ENCODE assay signal across 8 cellular contexts in genomic region chr11:84437129-84438123, GRCh38.
DNase-seq lines count a peak whose midpoint lies in the region; TF ChIP-seq lines count a peak whose summit lies in the region.

No MANE protein-coding gene starts in this region.

- H3K9me2 ChIP-seq in GM23248 (ENCODE audit: insufficient read depth), result no peaks in the 10 kb centered on the region

- H3K23ac ChIP-seq in neuronal stem cell (ENCODE audit: low read depth, low read length, poor library complexity), result no peak overlapping the region

- in situ Hi-C loops in GM13976 (cut with MboI; ENCODE audit: low sequenced_read_pairs, unreplicated experiment), result no loop called here
- in situ Hi-C loops in GM23248 (cut with MboI), result no loop called here

- peak overlapping the region; percentile 28 for H2BK15ac ChIP-seq in neuronal stem cell (ENCODE audit: low read length)

- peaks cover 1% of the 10 kb centered on the region for H3K79me1 ChIP-seq in neuronal stem cell (ENCODE audit: low read depth, low read length)

- H3K36me3 ChIP-seq in GM23248 (ENCODE audit: low read depth), result no peaks in the 10 kb centered on the region
- H3K36me3 ChIP-seq in neuronal stem cell (replicated peaks in 1 of 2; ENCODE audit: control insufficient read depth in 2 of 2, insufficient read depth in 2 of 2, low read length in 2 of 2), result no peaks in the 10 kb centered on the region

- H4K8ac ChIP-seq in neuronal stem cell (ENCODE audit: low read depth, low read length), result no peak overlapping the region

- H3K27ac ChIP-seq in GM23248 (no peak overlapping the region), coronary artery (no peak overlapping the region), neuronal stem cell (replicated peaks; ENCODE audit: low read length) (no peak overlapping the region)

- no peaks in the 10 kb centered on the region for H3K9me3 ChIP-seq in GM23248 (ENCODE audit: low read depth)
- no peaks in the 10 kb centered on the region for H3K9me3 ChIP-seq in neuronal stem cell (replicated peaks in 1 of 2; ENCODE audit: control insufficient read depth in 2 of 2, insufficient read depth in 1 of 2, low read depth in 1 of 2, low read length in 2 of 2)

- no peak overlapping the region for H2AK5ac ChIP-seq in neuronal stem cell (ENCODE audit: low read depth, low read length)

- H4K91ac ChIP-seq in neuronal stem cell (ENCODE audit: low read depth, low read length, poor library complexity), result no peak overlapping the region

- H2AFZ ChIP-seq in GM23248 (peak overlapping the region; percentile 34; the same call in 1 of the 2 replicates), neuronal stem cell (ENCODE audit: low read length) (peak overlapping the region; percentile 21)

- H3K4me3 ChIP-seq in GM23248 (0 out of 2 replicates have a peak overlapping the region, but pooled peaks have one; percentile 9), coronary artery (peak overlapping the region; percentile 23), neuronal stem cell (ENCODE audit: low read length in 2 of 2) (peak overlapping the region; percentile 25 to 65)

- no peaks in the 10 kb centered on the region for H3F3A ChIP-seq in GM23248 (ENCODE audit: insufficient read depth)

- H3K4me1 ChIP-seq in GM23248 (ENCODE audit: insufficient read depth) (no peaks in the 10 kb centered on the region), neuronal stem cell (ENCODE audit: control insufficient read depth in 2 of 2, insufficient read depth in 1 of 2, low read depth in 1 of 2, low read length in 2 of 2) (peaks cover 0 to 7% of the 10 kb centered on the region in 2 donors)

- H3K9ac ChIP-seq in GM23248 (no peak overlapping the region), neuronal stem cell (ENCODE audit: low read depth, low read length, poor library complexity) (peak overlapping the region; percentile 45)

- H3K27me3 ChIP-seq in GM23248 (replicated peaks; ENCODE audit: insufficient read depth) (0 out of 2 replicates have a peak, but pooled peaks cover 21% of the 10 kb centered on the region), neuronal stem cell (ENCODE audit: control insufficient read depth in 3 of 3, insufficient read depth in 3 of 3, low read depth in 1 of 3, low read length in 3 of 3) (peaks cover 0 to 36% (median 0%) of the 10 kb centered on the region in 3 experiments)

- 17 to 18% methylated on average over 21 of the region's 21 CpGs for WGBS in GM23248 (ENCODE audit: low coverage in 1 of 2, low lambda C conversion rate in 2 of 2, missing lambda C conversion rate in 2 of 2), 2 experiments
- WGBS in neuronal stem cell (ENCODE audit: extremely low coverage in 2 of 2, insufficient read length in 2 of 2, insufficient replicate concordance in 1 of 2), 2 donors, result no CpG with 5 or more reads among the region's 21 CpGs

- H3K79me2 ChIP-seq in GM23248 (ENCODE audit: insufficient read depth), result no peaks in the 10 kb centered on the region

- H2BK120ac ChIP-seq in neuronal stem cell (ENCODE audit: low read depth, low read length), result no peak overlapping the region

- H2BK12ac ChIP-seq in neuronal stem cell (ENCODE audit: low read length), result no peak overlapping the region

- no peaks in the 10 kb centered on the region for H4K20me1 ChIP-seq in GM23248 (ENCODE audit: insufficient read depth)

- no peak overlapping the region for H3K4ac ChIP-seq in neuronal stem cell (ENCODE audit: low read length)

- H3K18ac ChIP-seq in neuronal stem cell (ENCODE audit: low read length), result peak overlapping the region; percentile 28

- H2BK5ac ChIP-seq in neuronal stem cell (ENCODE audit: low read length), result no peak overlapping the region

- TF ChIP-seq CTCF in GM13976 (IDR thresholded peaks at IDR 0.05; ENCODE audit: borderline replicate concordance, control extremely low read depth, extremely low read depth, insufficient read depth, missing control alignments) (no peak), coronary artery (IDR thresholded peaks at IDR 0.05) (no peak)

- H3K14ac ChIP-seq in neuronal stem cell (ENCODE audit: low read length), result no peak overlapping the region

- DNase-seq in GM13976 (ENCODE audit: low spot score) (peak; percentile 13), GM23248 (peak; percentile 9), NCI-H1417 treated with DMSO at 0.1 percent for 48 hours (lab: John Stamatoyannopoulos, UW) (peak; percentile 70), coronary artery (ENCODE audit: low spot score) (no peak), neuronal stem cell (ENCODE audit: low spot score) (peak; percentile 18), dermis blood vessel endothelial cell (no peak), EL (no peak)
- no peak for DNase-seq in central memory CD4-positive, alpha-beta T cell

- peak overlapping the region; percentile 9 for H3K4me2 ChIP-seq in GM23248 (ENCODE audit: unreplicated experiment)
- H3K4me2 ChIP-seq in neuronal stem cell (ENCODE audit: insufficient read depth, low read length, poor library complexity, severe bottlenecking), result peak overlapping the region; percentile 50

Comparison
In these comparisons a context has a peak if more than half of its experiments do, and no peak if none do; other contexts are left out.
1. DNase-seq: peak in GM13976 (single experiment), GM23248 (single experiment), NCI-H1417 treated with DMSO at 0.1 percent for 48 hours (single experiment) and neuronal stem cell (single experiment); none in coronary artery (single experiment), central memory CD4-positive, alpha-beta T cell (single experiment), dermis blood vessel endothelial cell (single experiment) and EL (single experiment).
2. Peak in every context shown above with its lines, with median percentiles within 50 percentile points of each other: H3K4me3 ChIP-seq.